1 cellular context compared by ENCODE assay signal in genomic region chr15:74802862-74803447, GRCh38.
TF ChIP-seq lines count a peak whose summit lies in the region.

No MANE protein-coding gene starts in this region.

TF ChIP-seq in K562, 482 proteins besides CTCF, POLR2A, EP300 and RAD21:
- TF ChIP-seq ZNF586 (CRISPR knock-in tag; conservative IDR thresholded peaks at IDR 0.05) (no peak), PRDM10 (IDR thresholded peaks at IDR 0.05; ENCODE audit: partially characterized antibody) (no peak), DPF2 (IDR thresholded peaks at IDR 0.05) (no peak), POLR2G (IDR thresholded peaks at IDR 0.05; ENCODE audit: low read depth, low read length) (0 out of 2 replicates have a peak, but pooled peaks have one; percentile 39), GABPA (tag; conservative IDR thresholded peaks at IDR 0.05; ENCODE audit: low read depth) (no peak)
